27 cellular contexts compared by ENCODE assay signal in the genomic region with DNA sequence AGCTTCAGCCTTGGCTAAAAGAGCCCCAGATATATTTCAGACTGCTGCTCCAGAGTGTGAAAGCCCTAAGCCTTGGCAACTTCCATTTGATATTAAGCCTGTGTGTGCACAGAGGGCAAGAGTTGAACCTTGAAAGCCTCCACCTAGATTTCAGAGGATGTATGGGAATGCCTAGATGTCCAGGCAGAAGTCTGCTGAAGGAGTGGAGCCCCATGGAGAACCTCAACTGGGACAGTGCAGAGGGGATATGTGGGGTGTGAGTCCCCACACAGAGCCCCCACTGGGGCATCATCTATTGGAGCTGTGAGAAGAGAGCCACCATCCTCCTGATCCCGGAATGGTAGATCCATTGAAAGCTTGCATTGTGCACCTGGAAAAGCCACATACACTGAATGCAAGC.
"Had no signal": no experiment of that assay in that cellular context is flagged by ENCODE, and none has a peak within 500 bp of the region (broad histone marks: within the 10 kb centered on the region; RNA-seq: fewer than 3 reads in every experiment).

No MANE protein-coding gene starts in this region.

- ATAC-seq: stimulated activated effector memory CD8-positive, alpha-beta T cell treated with anti-CD3 and anti-CD28 coated beads, Interleukin-12 subunit alpha, Interleukin-12 subunit beta, amount 100 ng/mL, for 72 hours; stimulated activated memory B cell treated with anti-CD40 and anti-IgM and Interleukin-4, amounts not matched to agents 10 μg/mL and 1 μg/mL and 100 μg/mL, for 72 hours; stimulated activated naive B cell treated with anti-CD40 and anti-IgM and Interleukin-4, amounts not matched to agents 10 μg/mL and 1 μg/mL and 100 μg/mL, for 72 hours; stimulated activated naive CD8-positive, alpha-beta T cell treated with anti-CD3 and anti-CD28 coated beads, Interleukin-15, amount 100 ng/mL, for 72 hours; stimulated activated naive CD8-positive, alpha-beta T cell treated with anti-CD3 and anti-CD28 coated beads, Interleukin-15, Interleukin-2, amounts not matched to agents 100 U/mL and 50 U/mL, for 24 hours; upper lobe of right lung had no signal

- FAIRE-seq: urothelium cell line had no signal

- H3K27ac ChIP-seq: stomach, suprapubic skin, testis, thoracic aorta, thyroid gland, tibial artery, tibial nerve, transverse colon, upper lobe of left lung, upper lobe of right lung, uterus, vagina had no signal

- H3K9me3 ChIP-seq: testis, thoracic aorta, thyroid gland, upper lobe of right lung, uterus, vagina had no signal

- H3K4me3 ChIP-seq: stomach, suprapubic skin, testis, thoracic aorta, thyroid gland, tibial artery, tibial nerve, transverse colon, upper lobe of left lung, upper lobe of right lung, uterus, vagina had no signal

- DNase-seq: stimulated activated CD4-positive, alpha-beta T cell treated with anti-CD3 and anti-CD28 coated beads, Interleukin-2, amount 100 ng/mL, for 48 hours; stimulated activated CD4-positive, alpha-beta T cell treated with anti-CD3 and anti-CD28 coated beads, Interleukin-4, amount 100 ng/mL, for 1 hour; stimulated activated CD4-positive, alpha-beta T cell treated with anti-CD3 and anti-CD28 coated beads, Interleukin-4, amount 100 ng/mL, for 24 hours; stimulated activated CD4-positive, alpha-beta T cell treated with anti-CD3 and anti-CD28 coated beads, Interleukin-4, amount 100 ng/mL, for 4 hours; stimulated activated CD8-positive, alpha-beta memory T cell treated with anti-CD3 and anti-CD28 coated beads, Interleukin-4, amount 100 ng/mL, for 48 hours; stimulated activated naive B cell treated with anti-CD40 and anti-IgM and Interleukin-4, amounts not matched to agents 10 μg/mL and 1 μg/mL and 100 μg/mL, for 72 hours; stimulated activated naive CD4-positive, alpha-beta T cell; stimulated activated naive CD4-positive, alpha-beta T cell treated with Interleukin-2 at 50 U/mL for 16 hours; stimulated activated naive CD8-positive, alpha-beta T cell treated with anti-CD3 and anti-CD28 coated beads, Interleukin-15, amount 100 ng/mL, for 72 hours; stimulated activated naive CD8-positive, alpha-beta T cell treated with anti-CD3 and anti-CD28 coated beads, Interleukin-15, Interleukin-2, amounts not matched to agents 100 U/mL and 50 U/mL, for 24 hours; stomach; substantia nigra; testis; thyroid gland; tibial artery; transverse colon; trophoblast cell; upper lobe of left lung; upper lobe of right lung; uterus had no signal

- H3K36me3 ChIP-seq: stomach, suprapubic skin, thoracic aorta, thyroid gland, tibial artery, tibial nerve, transverse colon, upper lobe of left lung, upper lobe of right lung, uterus, vagina had no signal

- H3K4me1 ChIP-seq: stomach, suprapubic skin, testis, thyroid gland, tibial artery, tibial nerve, transverse colon, upper lobe of left lung, upper lobe of right lung, uterus, vagina had no signal

- H3K27me3 ChIP-seq: stomach, suprapubic skin, testis, thyroid gland, tibial artery, tibial nerve, transverse colon, upper lobe of left lung, upper lobe of right lung, uterus, vagina had no signal
